ENCODE assay signal across 14 cellular contexts in genomic region chr14:93019367-93019843, GRCh38.
DNase-seq lines count a peak whose midpoint lies in the region; ATAC-seq and TF ChIP-seq lines count a peak whose summit lies in the region.
"Had no signal": no experiment of that assay in that cellular context is flagged by ENCODE, and none has a peak within 500 bp of the region (broad histone marks: within the 10 kb centered on the region; RNA-seq: fewer than 3 reads in every experiment).

No MANE protein-coding gene starts in this region.

- no peak overlapping the region for H3K9ac ChIP-seq in liver (ENCODE audit: low read depth in 1 of 2, low read length in 2 of 2)
- H3K9ac ChIP-seq in stomach smooth muscle (ENCODE audit: low read length in 2 of 2), result peak overlapping the region; percentile 39 to 64

- no peak for TF ChIP-seq CTCF in liver (IDR thresholded peaks at IDR 0.05; ENCODE audit: low read depth, low read length, missing input control)
- no peak for TF ChIP-seq CTCF in Calu3 (IDR thresholded peaks at IDR 0.05; ENCODE audit: unreplicated experiment)
- no peak for TF ChIP-seq CTCF in omental fat pad (IDR thresholded peaks at IDR 0.05)

- H3K4me1 ChIP-seq in liver (ENCODE audit: control insufficient read depth in 4 of 4, insufficient read depth in 4 of 4, low read length in 3 of 4) (peaks cover 15 to 39% (median 24%) of the 10 kb centered on the region in 4 donors), stomach smooth muscle (ENCODE audit: control insufficient read depth, insufficient read depth, low read length) (peaks cover 34% of the 10 kb centered on the region)

- WGBS in liver, result 59% methylated on average over 14 of the region's 14 CpGs

- H3K27ac Mint-ChIP-seq in Calu3 (ENCODE audit: unreplicated experiment), result no peak overlapping the region
- H3K27ac Mint-ChIP-seq: activated CD4-positive, alpha-beta memory T cell treated with anti-CD3 and anti-CD28 coated beads for 36 hours; IgD-negative memory B cell had no signal

- CTCF ChIA-PET in Calu3 (lab: Charles Lee), result no interaction called here

- H3K36me3 ChIP-seq in liver (ENCODE audit: control insufficient read depth in 4 of 4, insufficient read depth in 3 of 4, low read depth in 1 of 4, low read length in 3 of 4), result peaks cover 0 to 4% (median 0%) of the 10 kb centered on the region in 4 donors
- H3K36me3 ChIP-seq in stomach smooth muscle (ENCODE audit: control insufficient read depth in 2 of 2, insufficient read depth in 2 of 2, low read length in 2 of 2), result peaks cover 0 to 7% of the 10 kb centered on the region in 2 donors

- peak; percentile 30 to 48 for TF ChIP-seq RAD21 in liver (IDR thresholded peaks at IDR 0.05)

- DNase-seq in NCI-H1092 (lab: John Stamatoyannopoulos, UW), result peak; percentile 65
- peak; percentile 45 for DNase-seq in astrocyte of the hippocampus (ENCODE audit: low read depth, low spot score)
- DNase-seq in NCI-H128 (lab: John Stamatoyannopoulos, UW; ENCODE audit: unreplicated experiment), result no peak
- DNase-seq in Calu3, result no peak
- DNase-seq in omental fat pad (ENCODE audit: low spot score), result no peak
- DNase-seq: activated CD4-positive, alpha-beta memory T cell treated with anti-CD3 and anti-CD28 coated beads for 36 hours; kidney glomerular epithelial cell; naive thymus-derived CD8-positive, alpha-beta T cell; NCI-H1105; NCI-H510A had no signal

- H3K9me3 Mint-ChIP-seq in Calu3 (ENCODE audit: low read depth, unreplicated experiment), result no peaks in the 10 kb centered on the region
- H3K9me3 Mint-ChIP-seq: activated CD4-positive, alpha-beta memory T cell treated with anti-CD3 and anti-CD28 coated beads for 36 hours; IgD-negative memory B cell; naive thymus-derived CD8-positive, alpha-beta T cell had no signal

- peaks cover 7% of the 10 kb centered on the region for H3K4me1 Mint-ChIP-seq in Calu3 (ENCODE audit: low read depth, unreplicated experiment)

- no peak overlapping the region for H3K27ac ChIP-seq in liver (ENCODE audit: low read depth in 1 of 2, low read length in 2 of 2)
- peak overlapping the region; percentile 91 for H3K27ac ChIP-seq in stomach smooth muscle (ENCODE audit: low read length)

- no TSS peak for BruUV-seq in Calu3 (replicated peaks; lab: Mats Ljungman, UMichigan)

- H3K4me3 ChIP-seq in liver (ENCODE audit: low read depth in 1 of 3, low read length in 3 of 3) (no peak overlapping the region), stomach smooth muscle (ENCODE audit: low read length in 2 of 2) (peak overlapping the region; percentile 19 to 35)

- H3K9me3 ChIP-seq in liver (ENCODE audit: control insufficient read depth in 4 of 4, low read length in 3 of 4) (no peaks in the 10 kb centered on the region), stomach smooth muscle (ENCODE audit: control insufficient read depth in 2 of 2, low read length in 2 of 2) (no peaks in the 10 kb centered on the region)

- H3K27me3 ChIP-seq in liver (ENCODE audit: control insufficient read depth in 4 of 4, insufficient read depth in 4 of 4, low read length in 3 of 4), result no peaks in the 10 kb centered on the region
- H3K27me3 ChIP-seq in stomach smooth muscle (ENCODE audit: control insufficient read depth in 1 of 2, insufficient read depth in 2 of 2, low read length in 2 of 2), result no peaks in the 10 kb centered on the region

- H3K27me3 Mint-ChIP-seq in Calu3 (ENCODE audit: unreplicated experiment), result no peaks in the 10 kb centered on the region
- H3K27me3 Mint-ChIP-seq: activated CD4-positive, alpha-beta memory T cell treated with anti-CD3 and anti-CD28 coated beads for 36 hours; IgD-negative memory B cell; naive thymus-derived CD8-positive, alpha-beta T cell had no signal

- no peak overlapping the region for H3K4me3 Mint-ChIP-seq in Calu3 (ENCODE audit: low read depth, unreplicated experiment)
- H3K4me3 Mint-ChIP-seq: activated CD4-positive, alpha-beta memory T cell treated with anti-CD3 and anti-CD28 coated beads for 36 hours; naive thymus-derived CD8-positive, alpha-beta T cell had no signal

- intact Hi-C loops in Calu3 (cut with micrococcal nuclease; ENCODE audit: unreplicated experiment), result no loop called here

- ATAC-seq in GM21515 (IDR thresholded peaks at IDR 0.05; ENCODE audit: unreplicated experiment) (no peak), omental fat pad (ENCODE audit: low FRiP score) (no peak)
- ATAC-seq: naive thymus-derived CD8-positive, alpha-beta T cell had no signal

- peaks cover 9% of the 10 kb centered on the region for H3K36me3 Mint-ChIP-seq in Calu3 (ENCODE audit: insufficient read depth, unreplicated experiment)

TF ChIP-seq in liver, 16 proteins besides CTCF, POLR2A, EP300 and RAD21:
- TF ChIP-seq ZBTB33 (IDR thresholded peaks at IDR 0.05) (no peak), MAX (IDR thresholded peaks at IDR 0.05) (no peak), RXRA (IDR thresholded peaks at IDR 0.05) (peak; percentile 15 to 70), FOXA1 (IDR thresholded peaks at IDR 0.05) (peak; percentile 58), JUND (IDR thresholded peaks at IDR 0.05) (peak in 1 of 2 donors; percentile 10), FOXA2 (IDR thresholded peaks at IDR 0.05) (peak; percentile 76), HNF4A (conservative IDR thresholded peaks at IDR 0.05) (peak in 1 of 2 donors; percentile 28)

Comparison
In these comparisons a context has a peak if more than half of its experiments do, and no peak if none do; other contexts are left out.
1. DNase-seq: peak in NCI-H1092 (single experiment) and astrocyte of the hippocampus (single experiment); none in NCI-H128 (single experiment), Calu3 (single experiment) and omental fat pad (single experiment).
2. H3K4me3 ChIP-seq: peak in stomach smooth muscle (2 of 2); none in liver (0 of 3).
3. H3K9ac ChIP-seq: peak in stomach smooth muscle (2 of 2); none in liver (0 of 2).